ENCODE assay signal across 1 cellular context in the genomic region with DNA sequence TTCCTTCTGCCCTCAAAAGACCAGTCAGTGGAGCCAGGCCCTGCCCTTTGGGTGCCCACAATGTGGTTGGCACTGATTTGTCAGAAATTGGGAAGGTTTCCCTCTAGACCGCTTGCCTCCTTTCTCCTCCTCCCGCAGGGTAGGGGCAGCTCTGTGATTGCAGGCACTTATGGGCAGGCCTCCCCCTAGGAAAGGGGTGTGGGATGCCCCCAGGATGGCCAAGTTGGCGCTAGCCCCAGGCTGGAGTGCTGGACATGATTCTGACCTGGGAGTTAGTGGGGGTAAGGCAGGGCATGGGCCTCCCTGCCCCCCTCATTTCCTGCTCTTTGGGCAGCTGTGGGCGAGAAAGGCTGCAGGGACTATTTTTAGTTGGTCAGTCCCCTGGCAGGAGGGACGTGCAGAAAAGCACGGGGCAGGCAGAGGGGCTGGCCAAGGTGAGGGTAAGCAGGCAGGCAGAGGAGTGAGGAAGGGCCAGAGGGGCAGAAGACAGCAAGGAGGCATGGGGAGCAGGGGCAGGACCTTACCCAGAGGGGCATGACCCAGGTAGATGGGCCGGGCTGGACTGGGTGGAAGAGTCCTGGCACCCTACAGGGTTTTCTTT.
A peak's percentile ranks its signal among the peaks of the same experiment; 100 is the strongest.
TF ChIP-seq lines count a peak whose summit lies in the region.

No MANE protein-coding gene starts in this region.

TF ChIP-seq in GM12878, 131 proteins besides CTCF, POLR2A, EP300 and RAD21 (continued from another document):
- TF ChIP-seq, protein P1, sequence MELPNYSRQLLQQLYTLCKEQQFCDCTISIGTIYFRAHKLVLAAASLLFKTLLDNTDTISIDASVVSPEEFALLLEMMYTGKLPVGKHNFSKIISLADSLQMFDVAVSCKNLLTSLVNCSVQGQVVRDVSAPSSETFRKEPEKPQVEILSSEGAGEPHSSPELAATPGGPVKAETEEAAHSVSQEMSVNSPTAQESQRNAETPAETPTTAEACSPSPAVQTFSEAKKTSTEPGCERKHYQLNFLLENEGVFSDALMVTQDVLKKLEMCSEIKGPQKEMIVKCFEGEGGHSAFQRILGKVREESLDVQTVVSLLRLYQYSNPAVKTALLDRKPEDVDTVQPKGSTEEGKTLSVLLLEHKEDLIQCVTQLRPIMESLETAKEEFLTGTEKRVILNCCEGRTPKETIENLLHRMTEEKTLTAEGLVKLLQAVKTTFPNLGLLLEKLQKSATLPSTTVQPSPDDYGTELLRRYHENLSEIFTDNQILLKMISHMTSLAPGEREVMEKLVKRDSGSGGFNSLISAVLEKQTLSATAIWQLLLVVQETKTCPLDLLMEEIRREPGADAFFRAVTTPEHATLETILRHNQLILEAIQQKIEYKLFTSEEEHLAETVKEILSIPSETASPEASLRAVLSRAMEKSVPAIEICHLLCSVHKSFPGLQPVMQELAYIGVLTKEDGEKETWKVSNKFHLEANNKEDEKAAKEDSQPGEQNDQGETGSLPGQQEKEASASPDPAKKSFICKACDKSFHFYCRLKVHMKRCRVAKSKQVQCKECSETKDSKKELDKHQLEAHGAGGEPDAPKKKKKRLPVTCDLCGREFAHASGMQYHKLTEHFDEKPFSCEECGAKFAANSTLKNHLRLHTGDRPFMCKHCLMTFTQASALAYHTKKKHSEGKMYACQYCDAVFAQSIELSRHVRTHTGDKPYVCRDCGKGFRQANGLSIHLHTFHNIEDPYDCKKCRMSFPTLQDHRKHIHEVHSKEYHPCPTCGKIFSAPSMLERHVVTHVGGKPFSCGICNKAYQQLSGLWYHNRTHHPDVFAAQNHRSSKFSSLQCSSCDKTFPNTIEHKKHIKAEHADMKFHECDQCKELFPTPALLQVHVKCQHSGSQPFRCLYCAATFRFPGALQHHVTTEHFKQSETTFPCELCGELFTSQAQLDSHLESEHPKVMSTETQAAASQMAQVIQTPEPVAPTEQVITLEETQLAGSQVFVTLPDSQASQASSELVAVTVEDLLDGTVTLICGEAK (IDR thresholded peaks at IDR 0.05; ENCODE audit: borderline replicate concordance): no peak
- TF ChIP-seq STAT1 (conservative IDR thresholded peaks at IDR 0.05): no peak
- no peak for TF ChIP-seq RFX5 (IDR thresholded peaks at IDR 0.05; ENCODE audit: low read depth, low read length)
- no peak for TF ChIP-seq ZNF384 (IDR thresholded peaks at IDR 0.05; ENCODE audit: borderline replicate concordance, low read depth, low read length)
- TF ChIP-seq JUNB (IDR thresholded peaks at IDR 0.05): no peak
- TF ChIP-seq, protein P2, sequence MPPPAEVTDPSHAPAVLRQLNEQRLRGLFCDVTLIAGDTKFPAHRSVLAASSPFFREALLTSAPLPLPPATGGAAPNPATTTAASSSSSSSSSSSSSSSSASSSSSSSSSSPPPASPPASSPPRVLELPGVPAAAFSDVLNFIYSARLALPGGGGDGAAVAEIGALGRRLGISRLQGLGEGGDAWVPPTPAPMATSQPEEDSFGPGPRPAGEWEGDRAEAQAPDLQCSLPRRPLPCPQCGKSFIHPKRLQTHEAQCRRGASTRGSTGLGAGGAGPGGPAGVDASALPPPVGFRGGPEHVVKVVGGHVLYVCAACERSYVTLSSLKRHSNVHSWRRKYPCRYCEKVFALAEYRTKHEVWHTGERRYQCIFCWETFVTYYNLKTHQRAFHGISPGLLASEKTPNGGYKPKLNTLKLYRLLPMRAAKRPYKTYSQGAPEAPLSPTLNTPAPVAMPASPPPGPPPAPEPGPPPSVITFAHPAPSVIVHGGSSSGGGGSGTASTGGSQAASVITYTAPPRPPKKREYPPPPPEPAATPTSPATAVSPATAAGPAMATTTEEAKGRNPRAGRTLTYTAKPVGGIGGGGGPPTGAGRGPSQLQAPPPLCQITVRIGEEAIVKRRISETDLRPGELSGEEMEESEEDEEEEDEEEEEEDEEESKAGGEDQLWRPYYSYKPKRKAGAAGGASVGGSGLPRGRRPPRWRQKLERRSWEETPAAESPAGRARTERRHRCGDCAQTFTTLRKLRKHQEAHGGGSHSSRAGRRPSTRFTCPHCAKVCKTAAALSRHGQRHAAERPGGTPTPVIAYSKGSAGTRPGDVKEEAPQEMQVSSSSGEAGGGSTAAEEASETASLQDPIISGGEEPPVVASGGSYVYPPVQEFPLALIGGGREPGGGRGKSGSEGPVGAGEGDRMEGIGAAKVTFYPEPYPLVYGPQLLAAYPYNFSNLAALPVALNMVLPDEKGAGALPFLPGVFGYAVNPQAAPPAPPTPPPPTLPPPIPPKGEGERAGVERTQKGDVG (CRISPR knock-in tag; IDR thresholded peaks at IDR 0.05): no peak
- no peak for TF ChIP-seq CHD4 (IDR thresholded peaks at IDR 0.05)
- TF ChIP-seq, protein P3, sequence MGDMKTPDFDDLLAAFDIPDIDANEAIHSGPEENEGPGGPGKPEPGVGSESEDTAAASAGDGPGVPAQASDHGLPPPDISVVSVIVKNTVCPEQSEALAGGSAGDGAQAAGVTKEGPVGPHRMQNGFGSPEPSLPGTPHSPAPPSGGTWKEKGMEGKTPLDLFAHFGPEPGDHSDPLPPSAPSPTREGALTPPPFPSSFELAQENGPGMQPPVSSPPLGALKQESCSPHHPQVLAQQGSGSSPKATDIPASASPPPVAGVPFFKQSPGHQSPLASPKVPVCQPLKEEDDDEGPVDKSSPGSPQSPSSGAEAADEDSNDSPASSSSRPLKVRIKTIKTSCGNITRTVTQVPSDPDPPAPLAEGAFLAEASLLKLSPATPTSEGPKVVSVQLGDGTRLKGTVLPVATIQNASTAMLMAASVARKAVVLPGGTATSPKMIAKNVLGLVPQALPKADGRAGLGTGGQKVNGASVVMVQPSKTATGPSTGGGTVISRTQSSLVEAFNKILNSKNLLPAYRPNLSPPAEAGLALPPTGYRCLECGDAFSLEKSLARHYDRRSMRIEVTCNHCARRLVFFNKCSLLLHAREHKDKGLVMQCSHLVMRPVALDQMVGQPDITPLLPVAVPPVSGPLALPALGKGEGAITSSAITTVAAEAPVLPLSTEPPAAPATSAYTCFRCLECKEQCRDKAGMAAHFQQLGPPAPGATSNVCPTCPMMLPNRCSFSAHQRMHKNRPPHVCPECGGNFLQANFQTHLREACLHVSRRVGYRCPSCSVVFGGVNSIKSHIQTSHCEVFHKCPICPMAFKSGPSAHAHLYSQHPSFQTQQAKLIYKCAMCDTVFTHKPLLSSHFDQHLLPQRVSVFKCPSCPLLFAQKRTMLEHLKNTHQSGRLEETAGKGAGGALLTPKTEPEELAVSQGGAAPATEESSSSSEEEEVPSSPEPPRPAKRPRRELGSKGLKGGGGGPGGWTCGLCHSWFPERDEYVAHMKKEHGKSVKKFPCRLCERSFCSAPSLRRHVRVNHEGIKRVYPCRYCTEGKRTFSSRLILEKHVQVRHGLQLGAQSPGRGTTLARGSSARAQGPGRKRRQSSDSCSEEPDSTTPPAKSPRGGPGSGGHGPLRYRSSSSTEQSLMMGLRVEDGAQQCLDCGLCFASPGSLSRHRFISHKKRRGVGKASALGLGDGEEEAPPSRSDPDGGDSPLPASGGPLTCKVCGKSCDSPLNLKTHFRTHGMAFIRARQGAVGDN (IDR thresholded peaks at IDR 0.05): peak; percentile 63
- TF ChIP-seq, protein P4, sequence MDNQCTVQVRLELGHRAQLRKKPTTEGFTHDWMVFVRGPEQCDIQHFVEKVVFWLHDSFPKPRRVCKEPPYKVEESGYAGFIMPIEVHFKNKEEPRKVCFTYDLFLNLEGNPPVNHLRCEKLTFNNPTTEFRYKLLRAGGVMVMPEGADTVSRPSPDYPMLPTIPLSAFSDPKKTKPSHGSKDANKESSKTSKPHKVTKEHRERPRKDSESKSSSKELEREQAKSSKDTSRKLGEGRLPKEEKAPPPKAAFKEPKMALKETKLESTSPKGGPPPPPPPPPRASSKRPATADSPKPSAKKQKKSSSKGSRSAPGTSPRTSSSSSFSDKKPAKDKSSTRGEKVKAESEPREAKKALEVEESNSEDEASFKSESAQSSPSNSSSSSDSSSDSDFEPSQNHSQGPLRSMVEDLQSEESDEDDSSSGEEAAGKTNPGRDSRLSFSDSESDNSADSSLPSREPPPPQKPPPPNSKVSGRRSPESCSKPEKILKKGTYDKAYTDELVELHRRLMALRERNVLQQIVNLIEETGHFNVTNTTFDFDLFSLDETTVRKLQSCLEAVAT (IDR thresholded peaks at IDR 0.05): no peak
- no peak for TF ChIP-seq NFYA (IDR thresholded peaks at IDR 0.05; ENCODE audit: borderline replicate concordance, low read depth, low read length)
- TF ChIP-seq ATF7 (IDR thresholded peaks at IDR 0.05; ENCODE audit: low read depth): no peak
- no peak for TF ChIP-seq KDM1A (IDR thresholded peaks at IDR 0.05; ENCODE audit: borderline replicate concordance)
- TF ChIP-seq MEF2A (IDR thresholded peaks at IDR 0.05; ENCODE audit: insufficient read depth, low read depth, low read length): no peak
- TF ChIP-seq KLF5 (IDR thresholded peaks at IDR 0.05; ENCODE audit: partially characterized antibody): no peak
- TF ChIP-seq LARP7 (IDR thresholded peaks at IDR 0.05): 0 out of 2 replicates have a peak, but pooled peaks have one; percentile 44
- TF ChIP-seq EZH2 (IDR thresholded peaks at IDR 0.05; ENCODE audit: borderline replicate concordance, control insufficient read depth, low read depth, low read length): no peak
- TF ChIP-seq, protein P5, sequence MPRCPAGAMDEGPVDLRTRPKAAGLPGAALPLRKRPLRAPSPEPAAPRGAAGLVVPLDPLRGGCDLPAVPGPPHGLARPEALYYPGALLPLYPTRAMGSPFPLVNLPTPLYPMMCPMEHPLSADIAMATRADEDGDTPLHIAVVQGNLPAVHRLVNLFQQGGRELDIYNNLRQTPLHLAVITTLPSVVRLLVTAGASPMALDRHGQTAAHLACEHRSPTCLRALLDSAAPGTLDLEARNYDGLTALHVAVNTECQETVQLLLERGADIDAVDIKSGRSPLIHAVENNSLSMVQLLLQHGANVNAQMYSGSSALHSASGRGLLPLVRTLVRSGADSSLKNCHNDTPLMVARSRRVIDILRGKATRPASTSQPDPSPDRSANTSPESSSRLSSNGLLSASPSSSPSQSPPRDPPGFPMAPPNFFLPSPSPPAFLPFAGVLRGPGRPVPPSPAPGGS (IDR thresholded peaks at IDR 0.05; ENCODE audit: borderline replicate concordance, insufficient read depth, low read depth, low read length, poor library complexity, severe bottlenecking): no peak
- TF ChIP-seq HCFC1 (IDR thresholded peaks at IDR 0.05; ENCODE audit: low read length): no peak
- no peak for TF ChIP-seq JUND (IDR thresholded peaks at IDR 0.05; ENCODE audit: low read depth, low read length)
- TF ChIP-seq, protein P6, sequence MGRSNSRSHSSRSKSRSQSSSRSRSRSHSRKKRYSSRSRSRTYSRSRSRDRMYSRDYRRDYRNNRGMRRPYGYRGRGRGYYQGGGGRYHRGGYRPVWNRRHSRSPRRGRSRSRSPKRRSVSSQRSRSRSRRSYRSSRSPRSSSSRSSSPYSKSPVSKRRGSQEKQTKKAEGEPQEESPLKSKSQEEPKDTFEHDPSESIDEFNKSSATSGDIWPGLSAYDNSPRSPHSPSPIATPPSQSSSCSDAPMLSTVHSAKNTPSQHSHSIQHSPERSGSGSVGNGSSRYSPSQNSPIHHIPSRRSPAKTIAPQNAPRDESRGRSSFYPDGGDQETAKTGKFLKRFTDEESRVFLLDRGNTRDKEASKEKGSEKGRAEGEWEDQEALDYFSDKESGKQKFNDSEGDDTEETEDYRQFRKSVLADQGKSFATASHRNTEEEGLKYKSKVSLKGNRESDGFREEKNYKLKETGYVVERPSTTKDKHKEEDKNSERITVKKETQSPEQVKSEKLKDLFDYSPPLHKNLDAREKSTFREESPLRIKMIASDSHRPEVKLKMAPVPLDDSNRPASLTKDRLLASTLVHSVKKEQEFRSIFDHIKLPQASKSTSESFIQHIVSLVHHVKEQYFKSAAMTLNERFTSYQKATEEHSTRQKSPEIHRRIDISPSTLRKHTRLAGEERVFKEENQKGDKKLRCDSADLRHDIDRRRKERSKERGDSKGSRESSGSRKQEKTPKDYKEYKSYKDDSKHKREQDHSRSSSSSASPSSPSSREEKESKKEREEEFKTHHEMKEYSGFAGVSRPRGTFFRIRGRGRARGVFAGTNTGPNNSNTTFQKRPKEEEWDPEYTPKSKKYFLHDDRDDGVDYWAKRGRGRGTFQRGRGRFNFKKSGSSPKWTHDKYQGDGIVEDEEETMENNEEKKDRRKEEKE (IDR thresholded peaks at IDR 0.05): no peak
- peak; percentile 36; the same call in 1 of the 2 replicates for TF ChIP-seq CHD2 (IDR thresholded peaks at IDR 0.05; ENCODE audit: borderline replicate concordance, low read depth, low read length)
- TF ChIP-seq ZNF24 (IDR thresholded peaks at IDR 0.05): no peak
- no peak for TF ChIP-seq NFXL1 (IDR thresholded peaks at IDR 0.05; ENCODE audit: borderline replicate concordance)
- no peak for TF ChIP-seq ZNF217 (IDR thresholded peaks at IDR 0.05)
- TF ChIP-seq BACH1 (IDR thresholded peaks at IDR 0.05; ENCODE audit: borderline replicate concordance): no peak
- TF ChIP-seq HDAC2 (IDR thresholded peaks at IDR 0.05): no peak
- TF ChIP-seq NR2C2 (IDR thresholded peaks at IDR 0.05; ENCODE audit: borderline replicate concordance, control insufficient read depth, insufficient read length, low read depth): no peak
- no peak for TF ChIP-seq YBX1 (IDR thresholded peaks at IDR 0.05)
- no peak for TF ChIP-seq ZSCAN29 (IDR thresholded peaks at IDR 0.05)
